Comparison of ENCODE assay signal across 1 cellular context in the genomic region with DNA sequence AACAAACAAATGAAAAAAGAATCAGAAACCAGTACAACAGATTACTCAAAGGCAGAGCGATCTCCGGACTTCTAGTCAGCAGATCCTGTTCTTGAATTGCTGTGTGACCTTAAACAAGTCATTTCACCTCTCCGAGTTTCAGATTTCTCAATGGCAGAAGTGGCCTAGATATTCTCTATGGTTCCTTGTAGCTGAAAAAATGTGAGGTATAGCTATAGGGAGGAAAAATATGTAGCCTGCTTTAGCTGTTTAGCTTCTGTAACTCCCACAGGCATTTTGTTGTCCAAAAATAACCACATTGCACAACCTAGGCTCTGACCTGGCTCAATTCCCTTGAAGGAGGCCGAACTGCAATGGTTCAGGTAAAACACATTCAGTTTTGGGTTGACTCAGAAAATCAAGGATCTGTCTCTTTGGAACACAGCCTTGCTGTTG.
TF ChIP-seq lines count a peak whose summit lies in the region.

No MANE protein-coding gene starts in this region.

TF ChIP-seq in neural cell, 6 proteins besides CTCF, POLR2A, EP300 and RAD21 (continued from another document):
- TF ChIP-seq, protein P1, sequence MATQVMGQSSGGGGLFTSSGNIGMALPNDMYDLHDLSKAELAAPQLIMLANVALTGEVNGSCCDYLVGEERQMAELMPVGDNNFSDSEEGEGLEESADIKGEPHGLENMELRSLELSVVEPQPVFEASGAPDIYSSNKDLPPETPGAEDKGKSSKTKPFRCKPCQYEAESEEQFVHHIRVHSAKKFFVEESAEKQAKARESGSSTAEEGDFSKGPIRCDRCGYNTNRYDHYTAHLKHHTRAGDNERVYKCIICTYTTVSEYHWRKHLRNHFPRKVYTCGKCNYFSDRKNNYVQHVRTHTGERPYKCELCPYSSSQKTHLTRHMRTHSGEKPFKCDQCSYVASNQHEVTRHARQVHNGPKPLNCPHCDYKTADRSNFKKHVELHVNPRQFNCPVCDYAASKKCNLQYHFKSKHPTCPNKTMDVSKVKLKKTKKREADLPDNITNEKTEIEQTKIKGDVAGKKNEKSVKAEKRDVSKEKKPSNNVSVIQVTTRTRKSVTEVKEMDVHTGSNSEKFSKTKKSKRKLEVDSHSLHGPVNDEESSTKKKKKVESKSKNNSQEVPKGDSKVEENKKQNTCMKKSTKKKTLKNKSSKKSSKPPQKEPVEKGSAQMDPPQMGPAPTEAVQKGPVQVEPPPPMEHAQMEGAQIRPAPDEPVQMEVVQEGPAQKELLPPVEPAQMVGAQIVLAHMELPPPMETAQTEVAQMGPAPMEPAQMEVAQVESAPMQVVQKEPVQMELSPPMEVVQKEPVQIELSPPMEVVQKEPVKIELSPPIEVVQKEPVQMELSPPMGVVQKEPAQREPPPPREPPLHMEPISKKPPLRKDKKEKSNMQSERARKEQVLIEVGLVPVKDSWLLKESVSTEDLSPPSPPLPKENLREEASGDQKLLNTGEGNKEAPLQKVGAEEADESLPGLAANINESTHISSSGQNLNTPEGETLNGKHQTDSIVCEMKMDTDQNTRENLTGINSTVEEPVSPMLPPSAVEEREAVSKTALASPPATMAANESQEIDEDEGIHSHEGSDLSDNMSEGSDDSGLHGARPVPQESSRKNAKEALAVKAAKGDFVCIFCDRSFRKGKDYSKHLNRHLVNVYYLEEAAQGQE (IDR thresholded peaks at IDR 0.05; ENCODE audit: borderline replicate concordance) = no peak
TF ChIP-seq in neural cell: peak in this region for 0.
